Comparison of ENCODE assay signal across 28 cellular contexts in the genomic region with DNA sequence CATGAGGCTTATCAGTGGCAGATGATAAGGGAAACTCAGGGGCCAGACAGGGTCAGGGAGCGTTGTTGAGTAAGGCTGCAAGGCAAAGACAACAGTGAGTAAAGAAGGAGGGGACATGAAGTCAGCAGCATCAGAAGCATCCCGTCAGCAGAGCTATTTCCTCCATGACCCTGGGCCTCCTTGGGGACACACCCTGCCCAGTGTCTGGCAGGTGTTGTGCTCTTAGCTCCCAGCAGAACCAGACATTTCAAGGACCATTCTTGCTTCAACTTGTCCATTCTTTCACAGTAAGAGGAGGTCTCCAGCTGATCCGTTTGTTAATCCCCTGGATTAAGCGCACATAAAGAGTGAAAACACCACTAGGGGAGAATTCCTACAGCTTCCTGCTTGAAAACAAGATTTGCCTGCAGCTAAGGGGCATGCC.
DNase-seq lines count a peak whose midpoint lies in the region; ATAC-seq and TF ChIP-seq lines count a peak whose summit lies in the region.
"Had no signal": no experiment of that assay in that cellular context is flagged by ENCODE, and none has a peak within 500 bp of the region (broad histone marks: within the 10 kb centered on the region; RNA-seq: fewer than 3 reads in every experiment).

No MANE protein-coding gene starts in this region.

- H3K4me3 ChIP-seq in HUES48 (ENCODE audit: low read depth, low read length) (no peak overlapping the region), esophagus (ENCODE audit: low read depth in 1 of 2, low read length in 2 of 2) (no peak overlapping the region), suprapubic skin (no peak overlapping the region), psoas muscle (no peak overlapping the region)
- H3K4me3 ChIP-seq: ascending aorta, heart right ventricle, left ventricle myocardium inferior, right atrium auricular region, thoracic aorta had no signal

- peaks cover 14% of the 10 kb centered on the region for H3K9me3 Mint-ChIP-seq in progenitor cell of endocrine pancreas (ENCODE audit: low read depth)
- H3K9me3 Mint-ChIP-seq: HFFc6 had no signal

- no peaks in the 10 kb centered on the region for H3K27me3 Mint-ChIP-seq in progenitor cell of endocrine pancreas
- H3K27me3 Mint-ChIP-seq: activated B cell treated with CpG ODN at 0.5 μM for 24 hours; naive thymus-derived CD8-positive, alpha-beta T cell had no signal

- H3K9ac ChIP-seq in HUES48 (ENCODE audit: low read depth, low read length), result no peak overlapping the region

- TF ChIP-seq CTCF in RWPE1 (conservative IDR thresholded peaks at IDR 0.05; ENCODE audit: low read depth) (no peak), progenitor cell of endocrine pancreas (IDR thresholded peaks at IDR 0.05; ENCODE audit: unreplicated experiment) (no peak), suprapubic skin (IDR thresholded peaks at IDR 0.05) (no peak), psoas muscle (IDR thresholded peaks at IDR 0.05) (no peak)

- H3K9me3 ChIP-seq in HUES48 (ENCODE audit: control insufficient read depth, insufficient read depth, low read length) (peaks cover 7% of the 10 kb centered on the region; the same call in 1 of the 2 replicates), esophagus (ENCODE audit: control insufficient read depth in 2 of 2, insufficient read depth in 1 of 2, low read depth in 1 of 2, low read length in 1 of 2) (no peaks in the 10 kb centered on the region), suprapubic skin (no peaks in the 10 kb centered on the region), psoas muscle (no peaks in the 10 kb centered on the region)
- H3K9me3 ChIP-seq: ascending aorta, right atrium auricular region, thoracic aorta had no signal

- no peak for ATAC-seq in psoas muscle
- ATAC-seq: activated naive CD4-positive, alpha-beta T cell treated with anti-CD3 and anti-CD28 coated beads, Interleukin-2, amount 50 U/mL, for 72 hours; heart right ventricle; naive thymus-derived CD8-positive, alpha-beta T cell had no signal

- H3K27ac ChIP-seq in HUES48 (ENCODE audit: low read depth, low read length) (peak overlapping the region; percentile 24), RWPE1 (peak overlapping the region; percentile 31), esophagus (ENCODE audit: low read depth in 2 of 2, low read length in 1 of 2) (peak overlapping the region; percentile 81 to 90), suprapubic skin (no peak overlapping the region), psoas muscle (no peak overlapping the region)
- H3K27ac ChIP-seq: ascending aorta, heart right ventricle, left ventricle myocardium inferior, right atrium auricular region, thoracic aorta had no signal

- H3K4me1 ChIP-seq in HUES48 (ENCODE audit: control insufficient read depth, insufficient read depth, low read length), result no peaks in the 10 kb centered on the region
- H3K4me1 ChIP-seq in esophagus (ENCODE audit: control insufficient read depth in 2 of 2, insufficient read depth in 2 of 2, low read length in 1 of 2), result peaks cover 0 to 7% of the 10 kb centered on the region in 2 donors
- H3K4me1 ChIP-seq in suprapubic skin, result no peaks in the 10 kb centered on the region
- H3K4me1 ChIP-seq in psoas muscle, result no peaks in the 10 kb centered on the region
- H3K4me1 ChIP-seq: ascending aorta, heart right ventricle, left ventricle myocardium inferior, right atrium auricular region had no signal

- WGBS in esophagus, 2 donors, result 27 to 29% methylated on average over 4 of the region's 4 CpGs
- 46% methylated on average over 4 of the region's 4 CpGs for WGBS in suprapubic skin
- WGBS in psoas muscle, 3 donors, result 34 to 38% (median 36%) methylated on average over 4 of the region's 4 CpGs

- DNase-seq in RWPE1 (ENCODE audit: low spot score) (no peak), progenitor cell of endocrine pancreas (ENCODE audit: low spot score, unreplicated experiment) (no peak), NOMO-1 treated with DMSO at 0.1 percent for 48 hours (lab: John Stamatoyannopoulos, UW; ENCODE audit: unreplicated experiment) (no peak), pons (ENCODE audit: low spot score) (no peak), suprapubic skin (ENCODE audit: low spot score in 2 of 2) (no peak), psoas muscle (no peak)
- DNase-seq: activated B cell treated with CpG ODN at 0.5 μM for 24 hours; activated CD4-positive, alpha-beta T cell treated with anti-CD3 and anti-CD28 coated beads, Interleukin-2, amount 50 U/mL, for 48 hours; activated CD8-positive, alpha-beta memory T cell treated with anti-CD3 and anti-CD28 coated beads, Interleukin-2, amount 50 U/mL, for 4 hours; central memory CD4-positive, alpha-beta T cell; heart right ventricle; HFFc6; left ventricle myocardium inferior; naive thymus-derived CD8-positive, alpha-beta T cell; NCI-H146; NCI-H2171; NCI-H526; stimulated activated CD4-positive, alpha-beta T cell treated with anti-CD3 and anti-CD28 coated beads, Interleukin-12 subunit alpha, Interleukin-12 subunit beta, amount 100 ng/mL, for 4 hours; stimulated activated CD4-positive, alpha-beta T cell treated with anti-CD3 and anti-CD28 coated beads, Interleukin-4, amount 100 ng/mL, for 24 hours; stimulated activated naive CD4-positive, alpha-beta T cell had no signal

- H3K36me3 ChIP-seq in HUES48 (ENCODE audit: control insufficient read depth, insufficient read depth, low read length), result no peaks in the 10 kb centered on the region
- no peaks in the 10 kb centered on the region for H3K36me3 ChIP-seq in esophagus (ENCODE audit: control insufficient read depth in 2 of 2, insufficient read depth in 2 of 2, low read length in 1 of 2)
- H3K36me3 ChIP-seq in suprapubic skin, result no peaks in the 10 kb centered on the region
- H3K36me3 ChIP-seq in psoas muscle (ENCODE audit: insufficient read depth in 1 of 2, low read depth in 1 of 2), result no peaks in the 10 kb centered on the region
- H3K36me3 ChIP-seq: ascending aorta, heart right ventricle, left ventricle myocardium inferior, right atrium auricular region, thoracic aorta had no signal

- H3K4me3 Mint-ChIP-seq in progenitor cell of endocrine pancreas (ENCODE audit: low read depth), result no peak overlapping the region
- H3K4me3 Mint-ChIP-seq: activated B cell treated with CpG ODN at 0.5 μM for 24 hours; CD14-positive monocyte; HFFc6; naive thymus-derived CD8-positive, alpha-beta T cell; T-helper 2 cell treated with Interferon-gamma antibody and Interleukin-4, amounts not matched to agents 5 μg/mL and 100 μg/mL, for 36 hours had no signal

- no peaks in the 10 kb centered on the region for H3K4me1 Mint-ChIP-seq in progenitor cell of endocrine pancreas (ENCODE audit: low read depth)
- H3K4me1 Mint-ChIP-seq: activated B cell treated with CpG ODN at 0.5 μM for 24 hours; CD14-positive monocyte; naive thymus-derived CD8-positive, alpha-beta T cell had no signal

- H3K36me3 Mint-ChIP-seq in progenitor cell of endocrine pancreas (ENCODE audit: insufficient read depth), result no peaks in the 10 kb centered on the region
- H3K36me3 Mint-ChIP-seq: CD14-positive monocyte; naive thymus-derived CD8-positive, alpha-beta T cell had no signal

- peak overlapping the region; percentile 54 for H3K27ac Mint-ChIP-seq in progenitor cell of endocrine pancreas
- H3K27ac Mint-ChIP-seq: activated B cell treated with CpG ODN at 0.5 μM for 24 hours; activated naive CD4-positive, alpha-beta T cell treated with anti-CD3 and anti-CD28 coated beads, Interleukin-2, amount 50 U/mL, for 72 hours; CD14-positive monocyte; HFFc6; naive thymus-derived CD8-positive, alpha-beta T cell; T-helper 2 cell treated with Interferon-gamma antibody and Interleukin-4, amounts not matched to agents 5 μg/mL and 100 μg/mL, for 36 hours had no signal

- TF ChIP-seq POLR2A in suprapubic skin (IDR thresholded peaks at IDR 0.05), result no peak

- TF ChIP-seq EP300 in suprapubic skin (IDR thresholded peaks at IDR 0.05), result no peak

- POLR2A ChIA-PET in RWPE1 (lab: Yijun Ruan, JAX; ENCODE audit: low non-redundant PET), result no interaction called here

- intact Hi-C loops in psoas muscle (cut with DNase I), result no loop called here

- H3K27me3 ChIP-seq in HUES48 (ENCODE audit: control insufficient read depth, insufficient read depth, low read length), result no peaks in the 10 kb centered on the region
- no peaks in the 10 kb centered on the region for H3K27me3 ChIP-seq in esophagus (ENCODE audit: control insufficient read depth in 1 of 2, insufficient read depth in 2 of 2, low read length in 2 of 2)
- H3K27me3 ChIP-seq in suprapubic skin, result no peaks in the 10 kb centered on the region
- peaks cover 0 to 3% (median 0%) of the 10 kb centered on the region in 3 donors for H3K27me3 ChIP-seq in psoas muscle (ENCODE audit: insufficient read depth in 3 of 3, low read length in 2 of 3)
- H3K27me3 ChIP-seq: ascending aorta, right atrium auricular region had no signal

- CTCF ChIA-PET in RWPE1 (lab: Yijun Ruan, JAX), result no interaction called here

Comparison
In these comparisons a context has a peak if more than half of its experiments do, and no peak if none do; other contexts are left out.
1. H3K27ac ChIP-seq: peak in HUES48 (single experiment), RWPE1 (single experiment) and esophagus (2 of 2); none in suprapubic skin (single experiment) and psoas muscle (single experiment).